Comparison of ENCODE assay signal across 1 cellular context in genomic region chr1:36463404-36463772, GRCh38.
TF ChIP-seq lines count a peak whose summit lies in the region.

No MANE protein-coding gene starts in this region.

TF ChIP-seq in HepG2, 621 proteins besides CTCF, POLR2A, EP300 and RAD21:
- 0 out of 2 replicates have a peak, but pooled peaks have one; percentile 4 for TF ChIP-seq E2F2 (CRISPR knock-in tag; IDR thresholded peaks at IDR 0.05; ENCODE audit: borderline replicate concordance)
- no peak for TF ChIP-seq ZNF282 (IDR thresholded peaks at IDR 0.05; ENCODE audit: partially characterized antibody)
- no peak for TF ChIP-seq ZNF562 (CRISPR knock-in tag; IDR thresholded peaks at IDR 0.05; ENCODE audit: borderline replicate concordance)
- 0 out of 2 replicates have a peak, but pooled peaks have one; percentile 2 for TF ChIP-seq ZNF253 (CRISPR knock-in tag; IDR thresholded peaks at IDR 0.05; ENCODE audit: borderline replicate concordance)
- no peak for TF ChIP-seq ZNF337 (CRISPR knock-in tag; IDR thresholded peaks at IDR 0.05; ENCODE audit: borderline replicate concordance, low read depth)
- no peak for TF ChIP-seq ZSCAN31 (CRISPR knock-in tag; IDR thresholded peaks at IDR 0.05; ENCODE audit: low read depth)
- TF ChIP-seq ARNTL (CRISPR knock-in tag; IDR thresholded peaks at IDR 0.05), result 0 out of 2 replicates have a peak, but pooled peaks have one; percentile 8
- TF ChIP-seq FOXJ3 (CRISPR knock-in tag; IDR thresholded peaks at IDR 0.05; ENCODE audit: borderline replicate concordance), result no peak
- 0 out of 2 replicates have a peak, but pooled peaks have one; percentile 9 for TF ChIP-seq ATF7-NPFF (CRISPR knock-in tag; IDR thresholded peaks at IDR 0.05; ENCODE audit: low read depth)
- TF ChIP-seq NR1H2 (CRISPR knock-in tag; IDR thresholded peaks at IDR 0.05; ENCODE audit: borderline replicate concordance, low read depth), result no peak
- TF ChIP-seq RBAK (CRISPR knock-in tag; IDR thresholded peaks at IDR 0.05), result no peak
- TF ChIP-seq ZNF784 (CRISPR knock-in tag; IDR thresholded peaks at IDR 0.05; ENCODE audit: borderline replicate concordance), result no peak
- no peak for TF ChIP-seq ZNF225 (CRISPR knock-in tag; IDR thresholded peaks at IDR 0.05)
- no peak for TF ChIP-seq TBP (CRISPR knock-in tag; IDR thresholded peaks at IDR 0.05)
- no peak for TF ChIP-seq ZNF543 (CRISPR knock-in tag; IDR thresholded peaks at IDR 0.05)
- TF ChIP-seq ZNF687 (CRISPR knock-in tag; IDR thresholded peaks at IDR 0.05), result no peak
